ENCODE assay signal across 1 cellular context in the genomic region with DNA sequence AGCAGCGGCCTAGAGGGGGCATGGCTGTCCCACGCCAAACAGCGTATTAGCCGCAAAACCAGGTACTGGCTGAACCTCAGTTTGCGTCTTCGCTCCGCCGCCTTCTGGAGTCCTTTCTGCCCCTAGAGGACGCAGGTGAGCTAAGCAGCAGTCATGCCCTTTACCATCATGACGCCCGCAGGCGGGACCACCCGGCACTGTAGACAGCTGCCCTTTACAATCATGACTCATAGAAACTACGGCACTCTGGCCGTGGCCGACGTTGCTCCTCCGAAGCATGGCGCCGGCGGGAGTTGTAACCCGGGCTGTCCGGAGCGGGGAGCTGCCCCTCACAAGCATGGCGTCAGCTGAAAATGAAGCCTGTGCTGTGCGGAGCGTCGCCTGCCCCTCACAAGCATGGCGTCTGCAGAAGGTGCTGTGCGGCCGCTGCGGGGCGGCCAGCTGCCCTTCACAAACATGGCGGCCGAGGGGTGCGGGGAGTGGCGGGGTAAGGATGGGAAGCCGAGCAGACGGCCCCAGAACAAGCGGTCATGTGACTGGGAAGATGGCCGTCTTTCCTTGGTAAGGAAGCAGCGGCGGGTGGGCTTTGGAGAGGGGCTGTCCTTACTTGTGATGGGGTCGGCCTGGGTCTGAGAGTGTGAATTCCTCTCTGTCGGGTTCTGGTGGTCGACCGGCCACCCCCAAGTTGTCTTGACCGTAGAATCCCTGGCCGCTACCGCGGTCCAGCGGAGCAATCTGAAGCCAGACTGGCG.
TF ChIP-seq lines count a peak whose summit lies in the region.

A gene with protein sequence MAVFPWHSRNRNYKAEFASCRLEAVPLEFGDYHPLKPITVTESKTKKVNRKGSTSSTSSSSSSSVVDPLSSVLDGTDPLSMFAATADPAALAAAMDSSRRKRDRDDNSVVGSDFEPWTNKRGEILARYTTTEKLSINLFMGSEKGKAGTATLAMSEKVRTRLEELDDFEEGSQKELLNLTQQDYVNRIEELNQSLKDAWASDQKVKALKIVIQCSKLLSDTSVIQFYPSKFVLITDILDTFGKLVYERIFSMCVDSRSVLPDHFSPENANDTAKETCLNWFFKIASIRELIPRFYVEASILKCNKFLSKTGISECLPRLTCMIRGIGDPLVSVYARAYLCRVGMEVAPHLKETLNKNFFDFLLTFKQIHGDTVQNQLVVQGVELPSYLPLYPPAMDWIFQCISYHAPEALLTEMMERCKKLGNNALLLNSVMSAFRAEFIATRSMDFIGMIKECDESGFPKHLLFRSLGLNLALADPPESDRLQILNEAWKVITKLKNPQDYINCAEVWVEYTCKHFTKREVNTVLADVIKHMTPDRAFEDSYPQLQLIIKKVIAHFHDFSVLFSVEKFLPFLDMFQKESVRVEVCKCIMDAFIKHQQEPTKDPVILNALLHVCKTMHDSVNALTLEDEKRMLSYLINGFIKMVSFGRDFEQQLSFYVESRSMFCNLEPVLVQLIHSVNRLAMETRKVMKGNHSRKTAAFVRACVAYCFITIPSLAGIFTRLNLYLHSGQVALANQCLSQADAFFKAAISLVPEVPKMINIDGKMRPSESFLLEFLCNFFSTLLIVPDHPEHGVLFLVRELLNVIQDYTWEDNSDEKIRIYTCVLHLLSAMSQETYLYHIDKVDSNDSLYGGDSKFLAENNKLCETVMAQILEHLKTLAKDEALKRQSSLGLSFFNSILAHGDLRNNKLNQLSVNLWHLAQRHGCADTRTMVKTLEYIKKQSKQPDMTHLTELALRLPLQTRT (plus strand): TSS at position 518 of the 752 bp plus-strand sequence. CDS start 27 bp downstream, at position 545.

TF ChIP-seq in HEK293, 187 proteins besides CTCF, POLR2A, EP300 and RAD21 (continued from another document and continues in another):
- TF ChIP-seq PATZ1 (tag by site-specific recombination; IDR thresholded peaks at IDR 0.05) (peak; percentile 86), ZNF214 (tag by site-specific recombination; IDR thresholded peaks at IDR 0.05; ENCODE audit: borderline replicate concordance) (no peak), ZNF561 (tag by site-specific recombination; IDR thresholded peaks at IDR 0.05; ENCODE audit: borderline replicate concordance) (peak; percentile 74), ZNF175 (tag by site-specific recombination; IDR thresholded peaks at IDR 0.05) (no peak), ZNF600 (tag by site-specific recombination; IDR thresholded peaks at IDR 0.05) (peak; percentile 89), ZNF610 (tag by site-specific recombination; IDR thresholded peaks at IDR 0.05; ENCODE audit: borderline replicate concordance) (peak; percentile 97), ZNF391 (tag by site-specific recombination; IDR thresholded peaks at IDR 0.05; ENCODE audit: borderline replicate concordance, low read depth) (peak; percentile 46; the same call in 1 of the 2 replicates), KLF9 (tag by site-specific recombination; IDR thresholded peaks at IDR 0.05; ENCODE audit: low read depth) (0 out of 2 replicates have a peak, but pooled peaks have one; percentile 31), ZNF664 (tag by site-specific recombination; IDR thresholded peaks at IDR 0.05) (no peak), ZNF692 (tag by site-specific recombination; IDR thresholded peaks at IDR 0.05) (peak; percentile 95), KLF16 (tag by site-specific recombination; IDR thresholded peaks at IDR 0.05) (peak; percentile 25), PRDM2 (tag by site-specific recombination; IDR thresholded peaks at IDR 0.05; ENCODE audit: borderline replicate concordance) (no peak), ZNF785 (tag by site-specific recombination; IDR thresholded peaks at IDR 0.05) (peak; percentile 36; the same call in 1 of the 2 replicates), ZBTB11 (tag by site-specific recombination; conservative IDR thresholded peaks at IDR 0.05; ENCODE audit: low read depth) (peak; percentile 91), ZNF324 (tag by site-specific recombination; IDR thresholded peaks at IDR 0.05) (0 out of 2 replicates have a peak, but pooled peaks have one; percentile 81), IKZF3 (tag by site-specific recombination; IDR thresholded peaks at IDR 0.05) (peak; percentile 70; the same call in 1 of the 2 replicates), ZNF629 (tag by site-specific recombination; IDR thresholded peaks at IDR 0.05) (peak; percentile 97), BCL11A (tag by site-specific recombination; IDR thresholded peaks at IDR 0.05; ENCODE audit: low read depth) (0 out of 2 replicates have a peak, but pooled peaks have one; percentile 28), TCF7L2 (IDR thresholded peaks at IDR 0.05; ENCODE audit: borderline replicate concordance, low read depth, low read length) (no peak), ZNF645 (tag by site-specific recombination; IDR thresholded peaks at IDR 0.05) (no peak), ZNF76 (tag by site-specific recombination; IDR thresholded peaks at IDR 0.05; ENCODE audit: borderline replicate concordance, low read depth) (peak; percentile 96), ZNF48 (tag by site-specific recombination; IDR thresholded peaks at IDR 0.05) (no peak), KLF17 (tag by site-specific recombination; IDR thresholded peaks at IDR 0.05) (peak; percentile 70; the same call in 1 of the 2 replicates)
- TF ChIP-seq, protein P1, sequence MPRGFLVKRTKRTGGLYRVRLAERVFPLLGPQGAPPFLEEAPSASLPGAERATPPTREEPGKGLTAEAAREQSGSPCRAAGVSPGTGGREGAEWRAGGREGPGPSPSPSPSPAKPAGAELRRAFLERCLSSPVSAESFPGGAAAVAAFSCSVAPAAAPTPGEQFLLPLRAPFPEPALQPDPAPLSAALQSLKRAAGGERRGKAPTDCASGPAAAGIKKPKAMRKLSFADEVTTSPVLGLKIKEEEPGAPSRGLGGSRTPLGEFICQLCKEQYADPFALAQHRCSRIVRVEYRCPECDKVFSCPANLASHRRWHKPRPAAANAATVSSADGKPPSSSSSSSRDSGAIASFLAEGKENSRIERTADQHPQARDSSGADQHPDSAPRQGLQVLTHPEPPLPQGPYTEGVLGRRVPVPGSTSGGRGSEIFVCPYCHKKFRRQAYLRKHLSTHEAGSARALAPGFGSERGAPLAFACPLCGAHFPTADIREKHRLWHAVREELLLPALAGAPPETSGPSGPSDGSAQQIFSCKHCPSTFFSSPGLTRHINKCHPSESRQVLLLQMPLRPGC (tag by site-specific recombination; IDR thresholded peaks at IDR 0.05): 0 out of 2 replicates have a peak, but pooled peaks have one; percentile 7
- TF ChIP-seq, protein P2, sequence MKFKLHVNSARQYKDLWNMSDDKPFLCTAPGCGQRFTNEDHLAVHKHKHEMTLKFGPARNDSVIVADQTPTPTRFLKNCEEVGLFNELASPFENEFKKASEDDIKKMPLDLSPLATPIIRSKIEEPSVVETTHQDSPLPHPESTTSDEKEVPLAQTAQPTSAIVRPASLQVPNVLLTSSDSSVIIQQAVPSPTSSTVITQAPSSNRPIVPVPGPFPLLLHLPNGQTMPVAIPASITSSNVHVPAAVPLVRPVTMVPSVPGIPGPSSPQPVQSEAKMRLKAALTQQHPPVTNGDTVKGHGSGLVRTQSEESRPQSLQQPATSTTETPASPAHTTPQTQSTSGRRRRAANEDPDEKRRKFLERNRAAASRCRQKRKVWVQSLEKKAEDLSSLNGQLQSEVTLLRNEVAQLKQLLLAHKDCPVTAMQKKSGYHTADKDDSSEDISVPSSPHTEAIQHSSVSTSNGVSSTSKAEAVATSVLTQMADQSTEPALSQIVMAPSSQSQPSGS (tag by site-specific recombination; IDR thresholded peaks at IDR 0.05; ENCODE audit: low read depth): peak; percentile 73
